Comparison of ENCODE assay signal across 2 cellular contexts in genomic region chr2:98637401-98638144, GRCh38.
TF ChIP-seq lines count a peak whose summit lies in the region.

No MANE protein-coding gene starts in this region.

TF ChIP-seq in GM12878, 131 proteins besides CTCF, POLR2A, EP300 and RAD21 (continues in another document):
- TF ChIP-seq YBX1 (IDR thresholded peaks at IDR 0.05): no peak
- 0 out of 2 replicates have a peak, but pooled peaks have one; percentile 6 for TF ChIP-seq CREB1 (IDR thresholded peaks at IDR 0.05; ENCODE audit: low read depth)
- 0 out of 2 replicates have a peak, but pooled peaks have one; percentile 26 for TF ChIP-seq IKZF1 (conservative IDR thresholded peaks at IDR 0.05)
- TF ChIP-seq CREM (IDR thresholded peaks at IDR 0.05; ENCODE audit: low read depth): 0 out of 2 replicates have a peak, but pooled peaks have one; percentile 22
- no peak for TF ChIP-seq PRDM15 (CRISPR knock-in tag; IDR thresholded peaks at IDR 0.05)
- TF ChIP-seq ATF7 (IDR thresholded peaks at IDR 0.05; ENCODE audit: low read depth): no peak
- TF ChIP-seq CHD2 (IDR thresholded peaks at IDR 0.05; ENCODE audit: borderline replicate concordance, low read depth, low read length): peak; percentile 77
- peak; percentile 71 for TF ChIP-seq CUX1 (IDR thresholded peaks at IDR 0.05; ENCODE audit: insufficient replicate concordance, low read depth, low read length)
- no peak for TF ChIP-seq ZNF384 (IDR thresholded peaks at IDR 0.05; ENCODE audit: borderline replicate concordance, low read depth, low read length)
- TF ChIP-seq IKZF2 (IDR thresholded peaks at IDR 0.05): peak; percentile 36 to 39; a peak in 3 of 4 replicates
- peak; percentile 71 for TF ChIP-seq MEF2B (IDR thresholded peaks at IDR 0.05; ENCODE audit: partially characterized antibody, poor library complexity, severe bottlenecking)
- peak; percentile 30; the same call in 1 of the 2 replicates for TF ChIP-seq MTA2 (IDR thresholded peaks at IDR 0.05; ENCODE audit: low read depth)

TF ChIP-seq in SK-N-SH, 30 proteins besides CTCF, POLR2A, EP300 and RAD21:
- no peak for TF ChIP-seq FOSL2 (IDR thresholded peaks at IDR 0.05; ENCODE audit: borderline replicate concordance, low read depth)
- no peak for TF ChIP-seq PBX3 (IDR thresholded peaks at IDR 0.05)
- no peak for TF ChIP-seq TAF1 (IDR thresholded peaks at IDR 0.05; ENCODE audit: borderline replicate concordance, low read depth, low read length)
- TF ChIP-seq USF1 (IDR thresholded peaks at IDR 0.05; ENCODE audit: borderline replicate concordance, low read depth): no peak
- no peak for TF ChIP-seq FOXJ3 (CRISPR knock-in tag; IDR thresholded peaks at IDR 0.05)
